Comparison of ENCODE assay signal across 13 cellular contexts in the genomic region with DNA sequence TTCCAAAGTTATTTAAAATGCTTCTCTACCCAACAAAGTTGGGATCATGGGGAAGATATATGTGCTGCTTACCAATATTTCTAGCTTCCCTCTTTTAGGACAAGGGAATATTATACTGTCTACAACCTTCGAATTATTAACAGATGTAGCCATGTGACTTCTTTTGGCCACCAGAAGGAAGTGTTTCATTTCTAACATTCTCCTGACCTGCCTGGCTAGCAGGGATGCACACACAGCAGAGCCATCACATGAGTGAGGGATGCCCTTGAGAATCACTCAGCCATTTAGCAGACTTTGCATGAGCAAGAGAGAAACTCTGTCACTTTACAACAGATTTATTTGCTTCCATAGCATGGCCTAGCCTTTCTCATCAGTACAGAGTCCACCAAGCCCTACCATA.
DNase-seq lines count a peak whose midpoint lies in the region; ATAC-seq and TF ChIP-seq lines count a peak whose summit lies in the region.
"Had no signal": no experiment of that assay in that cellular context is flagged by ENCODE, and none has a peak within 500 bp of the region (broad histone marks: within the 10 kb centered on the region; RNA-seq: fewer than 3 reads in every experiment).

No MANE protein-coding gene starts in this region.

- POLR2A ChIA-PET in CD8-positive, alpha-beta T cell (lab: Charles Lee), result no interaction called here

- no peaks in the 10 kb centered on the region for H3K9me3 Mint-ChIP-seq in CD8-positive, alpha-beta T cell
- H3K9me3 Mint-ChIP-seq: activated T-helper 1 cell treated with anti-CD3 and anti-CD28 coated beads, Interleukin-12 subunit alpha, Interleukin-12 subunit beta, Interleukin-2, Interleukin-4 antibody, amounts not matched to agents 30 ng/mL and 10 ng/mL and 1 ng/mL, durations not matched to agents 14 hours and 24 hours and 36 hours had no signal

- no peak overlapping the region for H3K27ac ChIP-seq in CD8-positive, alpha-beta T cell (ENCODE audit: low read depth, low read length)
- H3K27ac ChIP-seq: esophagus muscularis mucosa, stomach had no signal

- TF ChIP-seq CTCF in CD8-positive, alpha-beta T cell (IDR thresholded peaks at IDR 0.05), result no peak

- no peaks in the 10 kb centered on the region for H3K9me3 ChIP-seq in CD8-positive, alpha-beta T cell (ENCODE audit: low read length)
- H3K9me3 ChIP-seq: esophagus muscularis mucosa, Peyer's patch, stomach had no signal

- peaks cover 5% of the 10 kb centered on the region for H3K4me1 Mint-ChIP-seq in CD8-positive, alpha-beta T cell (ENCODE audit: low read depth)

- CTCF ChIA-PET in CD8-positive, alpha-beta T cell (lab: Charles Lee), result no interaction called here

- intact Hi-C loops in CD8-positive, alpha-beta T cell (cut with DNase I, micrococcal nuclease), result loop anchor here in 1 of 2 experiments (5.0 kb wide), 1 partner anchor 376 kb away; no protein-coding TSS in a partner anchor

- no peak overlapping the region for H3K27ac Mint-ChIP-seq in CD8-positive, alpha-beta T cell
- H3K27ac Mint-ChIP-seq: activated T-helper 1 cell treated with anti-CD3 and anti-CD28 coated beads, Interleukin-12 subunit alpha, Interleukin-12 subunit beta, Interleukin-2, Interleukin-4 antibody, amounts not matched to agents 30 ng/mL and 10 ng/mL and 1 ng/mL, durations not matched to agents 14 hours and 24 hours and 36 hours had no signal

- H3K27me3 ChIP-seq in CD8-positive, alpha-beta T cell (ENCODE audit: insufficient read depth, low read length), result no peaks in the 10 kb centered on the region
- H3K27me3 ChIP-seq: esophagus muscularis mucosa, Peyer's patch, stomach had no signal

- peak overlapping the region; percentile 28; the same call in 1 of the 2 replicates for H3K4me3 ChIP-seq in GM08714 (ENCODE audit: low read length)
- H3K4me3 ChIP-seq in CD8-positive, alpha-beta T cell (ENCODE audit: low read depth, low read length), result no peak overlapping the region
- H3K4me3 ChIP-seq: esophagus muscularis mucosa, Peyer's patch, stomach had no signal

- no peaks in the 10 kb centered on the region for H3K27me3 Mint-ChIP-seq in CD8-positive, alpha-beta T cell (ENCODE audit: low read depth)

- no peaks in the 10 kb centered on the region for H3K36me3 ChIP-seq in CD8-positive, alpha-beta T cell (ENCODE audit: insufficient read depth, low read length)
- H3K36me3 ChIP-seq: esophagus muscularis mucosa, Peyer's patch, stomach had no signal

- no peaks in the 10 kb centered on the region for H3K4me1 ChIP-seq in CD8-positive, alpha-beta T cell (ENCODE audit: insufficient read depth, low read length)

- ATAC-seq in GM19395 (IDR thresholded peaks at IDR 0.05; ENCODE audit: unreplicated experiment) (peak; percentile 28), HG02852 (IDR thresholded peaks at IDR 0.05; ENCODE audit: unreplicated experiment) (peak; percentile 21), HG03575 (IDR thresholded peaks at IDR 0.05; ENCODE audit: extremely low read depth, insufficient number of reproducible peaks, low FRiP score, unreplicated experiment) (peak; percentile 18)
- ATAC-seq in CD8-positive, alpha-beta T cell, result no peak

- no peak overlapping the region for H3K4me3 Mint-ChIP-seq in CD8-positive, alpha-beta T cell
- H3K4me3 Mint-ChIP-seq: activated T-helper 1 cell treated with anti-CD3 and anti-CD28 coated beads, Interleukin-12 subunit alpha, Interleukin-12 subunit beta, Interleukin-2, Interleukin-4 antibody, amounts not matched to agents 30 ng/mL and 10 ng/mL and 1 ng/mL, durations not matched to agents 14 hours and 24 hours and 36 hours had no signal

- no peak for DNase-seq in CD8-positive, alpha-beta T cell
- DNase-seq in activated CD4-positive, CD25-positive, alpha-beta regulatory T cell (lab: John Stamatoyannopoulos, UW), result no peak
- DNase-seq in NCI-H2107 (lab: John Stamatoyannopoulos, UW) (no peak), NCI-H226 (no peak)
- DNase-seq: NCI-H1105 treated with DMSO at 0.1 percent for 48 hours, stomach had no signal

- no peaks in the 10 kb centered on the region for H3K36me3 Mint-ChIP-seq in CD8-positive, alpha-beta T cell
